20 cellular contexts compared by ENCODE assay signal in the genomic region with DNA sequence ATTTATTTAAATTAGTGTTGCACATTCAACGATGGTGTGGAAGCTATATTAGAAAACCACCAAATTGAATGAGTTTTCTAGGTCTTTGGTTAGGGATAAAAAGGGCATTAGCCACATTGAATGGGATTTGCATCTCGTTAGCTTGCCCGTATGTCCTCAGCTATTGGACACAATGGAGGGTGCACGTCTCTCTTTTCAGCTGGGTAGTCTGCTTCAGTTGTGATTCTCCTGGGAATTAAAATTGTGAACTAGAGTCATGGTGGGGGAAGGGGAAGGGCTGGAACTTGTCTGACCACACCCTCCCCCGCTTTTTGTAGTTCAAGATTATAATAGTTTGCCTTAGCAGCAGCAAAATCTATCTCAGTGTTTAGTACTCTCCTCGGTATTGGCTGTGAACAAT. TPM values are rescaled to one million over a fixed set of nuclear protein-coding genes. Genes with fewer than 3 reads are reported as not detected.
"Had no signal": no experiment of that assay in that cellular context is flagged by ENCODE, and none has a peak within 500 bp of the region (broad histone marks: within the 10 kb centered on the region; RNA-seq: fewer than 3 reads in every experiment).

No MANE protein-coding gene starts in this region.

- H3K4me3 Mint-ChIP-seq: activated CD4-positive, alpha-beta T cell treated with anti-CD3 and anti-CD28 coated beads, Interleukin-2, amount 10 ng/mL, durations not matched to agents 7 days and 5 days; activated naive CD4-positive, alpha-beta T cell treated with anti-CD3 and anti-CD28 coated beads for 36 hours; activated T-cell treated with anti-CD3 and anti-CD28 coated beads, Interleukin-2, amount 50 U/mL, for 4 hours; mesothelial cell of epicardium; natural killer cell treated with Interleukin-12 subunit alpha and Interleukin-12 subunit beta and Interleukin-15 and Interleukin-18, amount 100 ng/mL, for 72 hours; T-helper 1 cell treated with Interleukin-12 subunit alpha and Interleukin-12 subunit beta and Interleukin-4 antibody, amounts not matched to agents 30 μg/mL and 1 μg/mL, for 36 hours had no signal

- H3K27ac Mint-ChIP-seq: activated CD4-positive, alpha-beta T cell treated with anti-CD3 and anti-CD28 coated beads, Interleukin-2, amount 10 ng/mL, durations not matched to agents 7 days and 5 days; activated naive CD4-positive, alpha-beta T cell treated with anti-CD3 and anti-CD28 coated beads for 36 hours; mesothelial cell of epicardium; natural killer cell treated with Interleukin-12 subunit alpha and Interleukin-12 subunit beta and Interleukin-15 and Interleukin-18, amount 100 ng/mL, for 72 hours; progenitor cell of endocrine pancreas; T-helper 1 cell treated with Interleukin-12 subunit alpha and Interleukin-12 subunit beta and Interleukin-4 antibody, amounts not matched to agents 30 μg/mL and 1 μg/mL, for 36 hours had no signal

- H3K9me3 Mint-ChIP-seq: activated T-cell treated with anti-CD3 and anti-CD28 coated beads, Interleukin-2, amount 50 U/mL, for 4 hours; natural killer cell treated with Interleukin-12 subunit alpha and Interleukin-12 subunit beta and Interleukin-15 and Interleukin-18, amount 100 ng/mL, for 72 hours; T-helper 1 cell treated with Interleukin-12 subunit alpha and Interleukin-12 subunit beta and Interleukin-4 antibody, amounts not matched to agents 30 μg/mL and 1 μg/mL, for 36 hours had no signal

- ATAC-seq: activated CD4-positive, CD25-positive, alpha-beta regulatory T cell treated with anti-CD3 and anti-CD28 coated beads, Interleukin-2, amount 50 U/mL, for 24 hours; activated T-cell treated with anti-CD3 and anti-CD28 coated beads, Interleukin-2, amount 50 U/mL, for 4 hours; foreskin keratinocyte; left lobe of liver; natural killer cell treated with Interleukin-12 subunit alpha and Interleukin-12 subunit beta and Interleukin-15 and Interleukin-18, amount 100 ng/mL, for 72 hours; upper lobe of right lung had no signal

- FAIRE-seq: keratinocyte had no signal

- H3K36me3 ChIP-seq: stomach, thoracic aorta, upper lobe of right lung had no signal

- H3K27me3 Mint-ChIP-seq: progenitor cell of endocrine pancreas had no signal

- H3K27me3 ChIP-seq: foreskin keratinocyte, stomach, upper lobe of right lung had no signal

- DNase-seq: activated CD4-positive, alpha-beta T cell treated with anti-CD3 and anti-CD28 coated beads, Interleukin-2, amount 10 ng/mL, durations not matched to agents 7 days and 5 days; activated CD8-positive, alpha-beta memory T cell treated with anti-CD3 and anti-CD28 coated beads, Interleukin-2, amount 50 U/mL, for 4 hours; activated naive CD4-positive, alpha-beta T cell treated with anti-CD3 and anti-CD28 coated beads for 36 hours; activated T-cell treated with anti-CD3 and anti-CD28 coated beads, Interleukin-2, amount 50 U/mL, for 4 hours; dermis blood vessel endothelial cell; foreskin keratinocyte; right cardiac atrium; stimulated activated CD4-positive, alpha-beta T cell treated with anti-CD3 and anti-CD28 coated beads, Interleukin-15, amount 100 ng/mL, for 24 hours; stimulated activated CD4-positive, alpha-beta T cell treated with anti-CD3 and anti-CD28 coated beads, Interleukin-2, amount 100 ng/mL, for 48 hours; stomach; upper lobe of right lung had no signal

- H3K4me3 ChIP-seq: stomach, thoracic aorta, upper lobe of right lung had no signal

- H3K9me3 ChIP-seq: stomach, thoracic aorta, upper lobe of right lung had no signal

- H3K27ac ChIP-seq: epithelial cell of prostate, foreskin keratinocyte, thoracic aorta, upper lobe of right lung had no signal

RNA-seq across cellular contexts. Expression of gene TRIM2, which starts 23.3 kb away (rescaled TPM):
- total RNA-seq: natural killer cell treated with Interleukin-12 subunit alpha and Interleukin-12 subunit beta and Interleukin-15 and Interleukin-18, amount 100 ng/mL, for 72 hours had no signal
